25 cellular contexts compared by ENCODE assay signal in genomic region chr6:130677766-130678165, GRCh38.
DNase-seq lines count a peak whose midpoint lies in the region; ATAC-seq, FAIRE-seq and TF ChIP-seq lines count a peak whose summit lies in the region.
"Had no signal": no experiment of that assay in that cellular context is flagged by ENCODE, and none has a peak within 500 bp of the region (broad histone marks: within the 10 kb centered on the region; RNA-seq: fewer than 3 reads in every experiment).

No MANE protein-coding gene starts in this region.

- H2AFZ ChIP-seq in mammary epithelial cell (ENCODE audit: low read depth, low read length) = no peak overlapping the region

- CTCF ChIA-PET in MCF 10A (lab: Yijun Ruan, JAX) = interaction anchor here (0.6 to 1.1 kb wide), 2 partner anchors 21 to 24 kb away, joined by 3 read pairs; no protein-coding TSS in a partner anchor
- CTCF ChIA-PET in mammary epithelial cell (lab: Charles Lee; ENCODE audit: low non-redundant PET) = no interaction called here

- no peaks in the 10 kb centered on the region for H3K27me3 Mint-ChIP-seq in MCF 10A (ENCODE audit: insufficient read depth, unreplicated experiment)
- H3K27me3 Mint-ChIP-seq: CD4-positive, alpha-beta memory T cell; CD4-positive, CD25-positive, alpha-beta regulatory T cell; CD8-positive, alpha-beta memory T cell had no signal

- H3K4me3 ChIP-seq in breast epithelium (no peak overlapping the region), mammary epithelial cell (replicated peaks in 1 of 3; ENCODE audit: insufficient read depth in 1 of 3, low read depth in 2 of 3, low read length in 3 of 3) (no peak overlapping the region), lower lobe of right lung (no peak overlapping the region)
- H3K4me3 ChIP-seq: A549, BLaER1, GM12878 had no signal

- no peak overlapping the region for H3K4me2 ChIP-seq in mammary epithelial cell (ENCODE audit: insufficient read depth, low read depth, low read length)
- H3K4me2 ChIP-seq: A549, BLaER1 had no signal

- no TSS peak for BruUV-seq in MCF 10A (replicated peaks; lab: Mats Ljungman, UMichigan)
- BruUV-seq in mammary epithelial cell (replicated peaks; lab: Mats Ljungman, UMichigan) = no TSS peak

- no peak for TF ChIP-seq CTCF in MCF 10A (IDR thresholded peaks at IDR 0.05; ENCODE audit: unreplicated experiment)
- no peak for TF ChIP-seq CTCF in breast epithelium (IDR thresholded peaks at IDR 0.05)
- TF ChIP-seq CTCF in mammary epithelial cell (conservative IDR thresholded peaks at IDR 0.05 in 1 of 2, IDR thresholded peaks at IDR 0.05 in 1 of 2; ENCODE audit: extremely low read depth in 1 of 2, insufficient read depth in 1 of 2, low read depth in 1 of 2, low read length in 2 of 2) = no peak
- TF ChIP-seq CTCF in lower lobe of right lung (IDR thresholded peaks at IDR 0.05) = no peak

- no peak overlapping the region for H3K27ac Mint-ChIP-seq in MCF 10A (ENCODE audit: low read depth, unreplicated experiment)
- H3K27ac Mint-ChIP-seq: CD14-positive monocyte; CD4-positive, alpha-beta memory T cell; CD4-positive, CD25-positive, alpha-beta regulatory T cell; CD8-positive, alpha-beta memory T cell had no signal

- no peak overlapping the region for H3K4me3 Mint-ChIP-seq in MCF 10A (ENCODE audit: unreplicated experiment)
- H3K4me3 Mint-ChIP-seq: CD14-positive monocyte; CD4-positive, alpha-beta memory T cell; CD4-positive, CD25-positive, alpha-beta regulatory T cell; CD8-positive, alpha-beta memory T cell had no signal

- dilution Hi-C loops in mammary epithelial cell (cut with HindIII; ENCODE audit: low sequenced_read_pairs) = no loop called here

- H3K9ac ChIP-seq in mammary epithelial cell (ENCODE audit: insufficient read depth, low read length) = no peak overlapping the region
- H3K9ac ChIP-seq: BLaER1 had no signal

- no peak for FAIRE-seq in H54 (lab: Jason Lieb, UNC)
- FAIRE-seq: A549, GM12878, GM12892, GM18507 had no signal

- TF ChIP-seq POLR2A in breast epithelium (IDR thresholded peaks at IDR 0.05) = no peak
- no peak for TF ChIP-seq POLR2A in H54 (IDR thresholded peaks at IDR 0.05; ENCODE audit: low read depth, low read length)

- H3K27me3 ChIP-seq in breast epithelium (no peaks in the 10 kb centered on the region), mammary epithelial cell (ENCODE audit: insufficient read depth, low read length) (no peaks in the 10 kb centered on the region), lower lobe of right lung (ENCODE audit: low read depth) (no peaks in the 10 kb centered on the region)
- H3K27me3 ChIP-seq: BE2C, BLaER1 had no signal

- no peaks in the 10 kb centered on the region for H3K9me3 Mint-ChIP-seq in MCF 10A (ENCODE audit: unreplicated experiment)

- no peak for ATAC-seq in lower lobe of right lung
- ATAC-seq: A549 had no signal

- POLR2A ChIA-PET in MCF 10A (lab: Yijun Ruan, JAX) = interaction anchor here (0.6 kb wide), 1 partner anchor 500 kb away, joined by 3 read pairs; no protein-coding TSS in a partner anchor

- H4K20me1 ChIP-seq in mammary epithelial cell (ENCODE audit: insufficient read depth, low read length) = no peaks in the 10 kb centered on the region
- H4K20me1 ChIP-seq: BLaER1 had no signal

- WGBS in mammary epithelial cell (ENCODE audit: low coverage, missing lambda C conversion rate) = 67% methylated on average over 3 of the region's 3 CpGs

- no peaks in the 10 kb centered on the region for H3K4me1 ChIP-seq in breast epithelium
- H3K4me1 ChIP-seq in mammary epithelial cell (ENCODE audit: insufficient read depth, low read length) = peaks cover 20% of the 10 kb centered on the region
- peaks cover 7% of the 10 kb centered on the region for H3K4me1 ChIP-seq in lower lobe of right lung
- H3K4me1 ChIP-seq: A549, BE2C, BLaER1 had no signal

- H3K36me3 Mint-ChIP-seq in MCF 10A (ENCODE audit: insufficient read depth, unreplicated experiment) = no peaks in the 10 kb centered on the region
- H3K36me3 Mint-ChIP-seq: CD14-positive monocyte; CD4-positive, alpha-beta memory T cell; CD4-positive, CD25-positive, alpha-beta regulatory T cell had no signal

- H3K9me3 ChIP-seq in breast epithelium (peaks cover 10% of the 10 kb centered on the region in 2 donors), mammary epithelial cell (replicated peaks; ENCODE audit: insufficient read depth, low read length) (no peaks in the 10 kb centered on the region), lower lobe of right lung (peaks cover 7% of the 10 kb centered on the region)
- H3K9me3 ChIP-seq: A549, BE2C had no signal

- DNase-seq in MCF 10A (ENCODE audit: unreplicated experiment) = peak; percentile 53
- DNase-seq in breast epithelium (ENCODE audit: low spot score in 2 of 2) = no peak
- peak; percentile 50 for DNase-seq in mammary epithelial cell
- no peak for DNase-seq in H54 (ENCODE audit: insufficient read length, low spot score)
- no peak for DNase-seq in lower lobe of right lung
- DNase-seq: BE2C; C1 segment of cervical spinal cord; CD4-positive, alpha-beta memory T cell; CD4-positive, CD25-positive, alpha-beta regulatory T cell; CD8-positive, alpha-beta memory T cell; COR-L47; DMS 273 treated with DMSO at 0.1 percent for 48 hours; DMS153; DMS53; DMS79; DND-41; EL; GDM1 had no signal

- intact Hi-C loops in MCF 10A (cut with micrococcal nuclease) (no loop called here), breast epithelium (cut with DNase I; ENCODE audit: low total_unique reads) (no loop called here), mammary epithelial cell (cut with micrococcal nuclease) (loop anchor here (2.0 to 5.0 kb wide), 2 partner anchors 310 to 355 kb away; partner anchors contain the start of gene TMEM200A), lower lobe of right lung (cut with DNase I) (no loop called here)

- H3K79me2 ChIP-seq in mammary epithelial cell (ENCODE audit: insufficient read depth, low read length) = no peaks in the 10 kb centered on the region

- H3K36me3 ChIP-seq in breast epithelium (no peaks in the 10 kb centered on the region), mammary epithelial cell (ENCODE audit: insufficient read depth, low read length) (no peaks in the 10 kb centered on the region), lower lobe of right lung (no peaks in the 10 kb centered on the region)
- H3K36me3 ChIP-seq: BE2C, BLaER1 had no signal

- in situ Hi-C loops in mammary epithelial cell (cut with MboI; ENCODE audit: low sequenced_read_pairs in 2 of 2) = no loop called here

- peaks cover 17% of the 10 kb centered on the region for H3K4me1 Mint-ChIP-seq in MCF 10A (ENCODE audit: insufficient read depth, unreplicated experiment)
- H3K4me1 Mint-ChIP-seq: CD14-positive monocyte; CD4-positive, CD25-positive, alpha-beta regulatory T cell had no signal

- H3K27ac ChIP-seq in breast epithelium = no peak overlapping the region
- no peak overlapping the region for H3K27ac ChIP-seq in mammary epithelial cell (ENCODE audit: insufficient read depth, low read depth, low read length)
- no peak overlapping the region for H3K27ac ChIP-seq in lower lobe of right lung
- H3K27ac ChIP-seq: 22Rv1, A549, BLaER1 had no signal

Comparison
In these comparisons a context has a peak if more than half of its experiments do, and no peak if none do; other contexts are left out.
1. DNase-seq: peak in MCF 10A (single experiment) and mammary epithelial cell (single experiment); none in breast epithelium (0 of 2), H54 (single experiment) and lower lobe of right lung (single experiment).